Comparison of ENCODE assay signal across 11 cellular contexts in the genomic region with DNA sequence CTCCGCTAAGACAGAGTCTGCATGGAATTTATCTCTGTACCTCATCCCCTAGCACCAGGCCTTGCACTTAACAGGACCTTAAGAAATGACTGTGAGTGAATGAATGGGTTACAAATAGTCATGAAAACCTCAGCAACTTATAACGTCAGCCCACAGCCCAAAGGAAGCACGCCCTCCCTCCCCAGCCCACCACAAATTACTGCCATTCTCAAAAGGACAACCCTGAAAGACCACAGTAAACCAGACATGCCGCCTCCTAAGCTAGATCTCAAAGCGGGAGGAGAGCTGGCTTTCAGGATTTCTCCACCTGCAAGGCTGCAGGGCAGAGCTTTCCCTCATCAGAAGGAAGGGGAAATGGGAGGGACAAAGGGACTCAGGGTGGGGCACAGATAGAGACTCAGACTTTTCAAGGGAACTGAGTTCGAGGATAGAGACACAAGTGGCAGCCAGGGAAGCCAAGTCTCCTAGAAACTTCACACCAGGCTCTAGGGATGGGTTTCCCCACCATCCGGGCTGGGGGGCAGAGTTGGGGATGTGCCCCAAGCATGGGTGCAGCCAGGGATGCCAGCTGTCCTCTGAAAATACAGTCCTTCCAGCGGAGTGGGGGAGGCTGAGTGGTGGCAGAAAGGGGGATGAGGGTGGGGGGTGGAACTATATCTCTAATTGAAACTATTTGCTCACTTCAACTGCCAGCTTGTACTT. TPM values are rescaled to one million over a fixed set of nuclear protein-coding genes. Genes with fewer than 3 reads are reported as not detected.
DNase-seq lines count a peak whose midpoint lies in the region; ATAC-seq lines count a peak whose summit lies in the region.
"Had no signal": no experiment of that assay in that cellular context is flagged by ENCODE, and none has a peak within 500 bp of the region (broad histone marks: within the 10 kb centered on the region; RNA-seq: fewer than 3 reads in every experiment).

No MANE protein-coding gene starts in this region.

- H3K4me3 Mint-ChIP-seq in activated CD4-positive, alpha-beta T cell treated with anti-CD3 and anti-CD28 coated beads, Interleukin-2, amount 10 ng/mL, durations not matched to agents 24 days and 14 days = peak overlapping the region; percentile 66
- H3K4me3 Mint-ChIP-seq in activated CD4-positive, alpha-beta T cell treated with anti-CD3 and anti-CD28 coated beads, Interleukin-2, amount 10 ng/mL, durations not matched to agents 7 days and 5 days = peak overlapping the region; percentile 65
- peak overlapping the region; percentile 86 to 91 for H3K4me3 Mint-ChIP-seq in effector memory CD8-positive, alpha-beta T cell
- H3K4me3 Mint-ChIP-seq in stimulated activated effector memory CD8-positive, alpha-beta T cell treated with anti-CD3 and anti-CD28 coated beads, Interleukin-12 subunit alpha, Interleukin-12 subunit beta, amount 100 ng/mL, for 72 hours = peak overlapping the region; percentile 67
- H3K4me3 Mint-ChIP-seq: type B pancreatic cell had no signal

- POLR2A ChIA-PET in activated CD4-positive, alpha-beta T cell treated with anti-CD3 and anti-CD28 coated beads, Interleukin-2, amount 10 ng/mL, durations not matched to agents 7 days and 5 days (lab: Charles Lee) = no interaction called here

- H3K9me3 Mint-ChIP-seq in activated CD4-positive, alpha-beta T cell treated with anti-CD3 and anti-CD28 coated beads, Interleukin-2, amount 10 ng/mL, durations not matched to agents 24 days and 14 days = no peaks in the 10 kb centered on the region
- no peaks in the 10 kb centered on the region for H3K9me3 Mint-ChIP-seq in activated CD4-positive, alpha-beta T cell treated with anti-CD3 and anti-CD28 coated beads, Interleukin-2, amount 10 ng/mL, durations not matched to agents 7 days and 5 days
- no peaks in the 10 kb centered on the region for H3K9me3 Mint-ChIP-seq in effector memory CD8-positive, alpha-beta T cell
- H3K9me3 Mint-ChIP-seq in stimulated activated effector memory CD8-positive, alpha-beta T cell treated with anti-CD3 and anti-CD28 coated beads, Interleukin-12 subunit alpha, Interleukin-12 subunit beta, amount 100 ng/mL, for 72 hours = no peaks in the 10 kb centered on the region
- H3K9me3 Mint-ChIP-seq: type B pancreatic cell had no signal

- H3K36me3 Mint-ChIP-seq in activated CD4-positive, alpha-beta T cell treated with anti-CD3 and anti-CD28 coated beads, Interleukin-2, amount 10 ng/mL, durations not matched to agents 24 days and 14 days (ENCODE audit: low read depth) = no peaks in the 10 kb centered on the region
- peaks cover 1% of the 10 kb centered on the region for H3K36me3 Mint-ChIP-seq in activated CD4-positive, alpha-beta T cell treated with anti-CD3 and anti-CD28 coated beads, Interleukin-2, amount 10 ng/mL, durations not matched to agents 7 days and 5 days (ENCODE audit: low read depth)
- H3K36me3 Mint-ChIP-seq in effector memory CD8-positive, alpha-beta T cell (ENCODE audit: insufficient read depth) = peaks cover 6% of the 10 kb centered on the region
- peaks cover 8% of the 10 kb centered on the region for H3K36me3 Mint-ChIP-seq in stimulated activated effector memory CD8-positive, alpha-beta T cell treated with anti-CD3 and anti-CD28 coated beads, Interleukin-12 subunit alpha, Interleukin-12 subunit beta, amount 100 ng/mL, for 72 hours
- H3K36me3 Mint-ChIP-seq: type B pancreatic cell had no signal

- ATAC-seq in effector memory CD8-positive, alpha-beta T cell (replicated peaks) = peak; percentile 71
- peak; percentile 93 for ATAC-seq in stimulated activated effector memory CD8-positive, alpha-beta T cell treated with anti-CD3 and anti-CD28 coated beads, Interleukin-12 subunit alpha, Interleukin-12 subunit beta, amount 100 ng/mL, for 72 hours
- ATAC-seq: A549 had no signal

- CTCF ChIA-PET in activated CD4-positive, alpha-beta T cell treated with anti-CD3 and anti-CD28 coated beads, Interleukin-2, amount 10 ng/mL, durations not matched to agents 7 days and 5 days (lab: Charles Lee) = interaction anchor here (0.6 to 1.8 kb wide), 3 partner anchors 14 to 112 kb away, joined by 3 to 4 read pairs (median 3); no protein-coding TSS in a partner anchor

- peaks cover 58% of the 10 kb centered on the region for H3K4me1 Mint-ChIP-seq in activated CD4-positive, alpha-beta T cell treated with anti-CD3 and anti-CD28 coated beads, Interleukin-2, amount 10 ng/mL, durations not matched to agents 24 days and 14 days
- H3K4me1 Mint-ChIP-seq in activated CD4-positive, alpha-beta T cell treated with anti-CD3 and anti-CD28 coated beads, Interleukin-2, amount 10 ng/mL, durations not matched to agents 7 days and 5 days = peaks cover 77% of the 10 kb centered on the region
- H3K4me1 Mint-ChIP-seq in effector memory CD8-positive, alpha-beta T cell (ENCODE audit: low read depth in 2 of 2) = peaks cover 68 to 75% of the 10 kb centered on the region in 2 donors
- peaks cover 77% of the 10 kb centered on the region for H3K4me1 Mint-ChIP-seq in stimulated activated effector memory CD8-positive, alpha-beta T cell treated with anti-CD3 and anti-CD28 coated beads, Interleukin-12 subunit alpha, Interleukin-12 subunit beta, amount 100 ng/mL, for 72 hours

- peak overlapping the region; percentile 69 for H3K27ac Mint-ChIP-seq in activated CD4-positive, alpha-beta T cell treated with anti-CD3 and anti-CD28 coated beads, Interleukin-2, amount 10 ng/mL, durations not matched to agents 24 days and 14 days
- peak overlapping the region; percentile 87 for H3K27ac Mint-ChIP-seq in activated CD4-positive, alpha-beta T cell treated with anti-CD3 and anti-CD28 coated beads, Interleukin-2, amount 10 ng/mL, durations not matched to agents 7 days and 5 days
- peak overlapping the region; percentile 94 to 98 for H3K27ac Mint-ChIP-seq in effector memory CD8-positive, alpha-beta T cell
- H3K27ac Mint-ChIP-seq in stimulated activated effector memory CD8-positive, alpha-beta T cell treated with anti-CD3 and anti-CD28 coated beads, Interleukin-12 subunit alpha, Interleukin-12 subunit beta, amount 100 ng/mL, for 72 hours = peak overlapping the region; percentile 85
- H3K27ac Mint-ChIP-seq: type B pancreatic cell had no signal

- intact Hi-C loops in activated CD4-positive, alpha-beta T cell treated with anti-CD3 and anti-CD28 coated beads, Interleukin-2, amount 10 ng/mL, durations not matched to agents 24 days and 14 days (cut with micrococcal nuclease) = loop anchor here (10.0 kb wide), 1 partner anchor 110 kb away; no protein-coding TSS in a partner anchor

- in situ Hi-C loops in ACHN (cut with HindIII; ENCODE audit: low pct_ligation_motif_present, low pct_unique_long_range_greater_than_20kb, low sequenced_read_pairs) = no loop called here

- peak; percentile 70 for DNase-seq in activated CD4-positive, alpha-beta T cell treated with anti-CD3 and anti-CD28 coated beads, Interleukin-2, amount 10 ng/mL, durations not matched to agents 24 days and 14 days
- DNase-seq in activated CD4-positive, alpha-beta T cell treated with anti-CD3 and anti-CD28 coated beads for 1 hour = no peak
- DNase-seq in activated CD4-positive, alpha-beta T cell treated with anti-CD3 and anti-CD28 coated beads, Interleukin-2, amount 10 ng/mL, durations not matched to agents 7 days and 5 days = peak; percentile 57
- peak; percentile 42 to 64 (median 50) for DNase-seq in effector memory CD8-positive, alpha-beta T cell
- peak; percentile 12 to 71 for DNase-seq in stimulated activated effector memory CD8-positive, alpha-beta T cell treated with anti-CD3 and anti-CD28 coated beads, Interleukin-12 subunit alpha, Interleukin-12 subunit beta, amount 100 ng/mL, for 72 hours (ENCODE audit: low spot score in 2 of 2)
- no peak for DNase-seq in COLO668 (lab: John Stamatoyannopoulos, UW; ENCODE audit: unreplicated experiment)
- DNase-seq in ACHN = no peak
- DNase-seq in NCI-H1436 (lab: John Stamatoyannopoulos, UW) = no peak
- DNase-seq: SIG-M5 had no signal

- peaks cover 6% of the 10 kb centered on the region for H3K27me3 Mint-ChIP-seq in activated CD4-positive, alpha-beta T cell treated with anti-CD3 and anti-CD28 coated beads, Interleukin-2, amount 10 ng/mL, durations not matched to agents 24 days and 14 days
- no peaks in the 10 kb centered on the region for H3K27me3 Mint-ChIP-seq in activated CD4-positive, alpha-beta T cell treated with anti-CD3 and anti-CD28 coated beads, Interleukin-2, amount 10 ng/mL, durations not matched to agents 7 days and 5 days
- no peaks in the 10 kb centered on the region for H3K27me3 Mint-ChIP-seq in effector memory CD8-positive, alpha-beta T cell

RNA-seq across cellular contexts. Expression of a gene that starts 56.7 kb away (rescaled TPM):
- total RNA-seq in activated CD4-positive, alpha-beta T cell treated with anti-CD3 and anti-CD28 coated beads, Interleukin-2, amount 10 ng/mL, durations not matched to agents 24 days and 14 days = 0.16 and 0.43 TPM in 2 replicates
- total RNA-seq in activated CD4-positive, alpha-beta T cell treated with anti-CD3 and anti-CD28 coated beads, Interleukin-2, amount 10 ng/mL, durations not matched to agents 7 days and 5 days = 1 to 10 TPM; 6.0 to 6.3 TPM

Comparison
In these comparisons a context has a peak if more than half of its experiments do, and no peak if none do; other contexts are left out.
1. DNase-seq: peak in activated CD4-positive, alpha-beta T cell treated with anti-CD3 and anti-CD28 coated beads, Interleukin-2, amount 10 ng/mL, durations not matched to agents 24 days and 14 days (single experiment), activated CD4-positive, alpha-beta T cell treated with anti-CD3 and anti-CD28 coated beads, Interleukin-2, amount 10 ng/mL, durations not matched to agents 7 days and 5 days (single experiment), effector memory CD8-positive, alpha-beta T cell (3 of 3) and stimulated activated effector memory CD8-positive, alpha-beta T cell treated with anti-CD3 and anti-CD28 coated beads, Interleukin-12 subunit alpha, Interleukin-12 subunit beta, amount 100 ng/mL, for 72 hours (2 of 2); none in activated CD4-positive, alpha-beta T cell treated with anti-CD3 and anti-CD28 coated beads for 1 hour (single experiment), COLO668 (single experiment), ACHN (single experiment) and NCI-H1436 (single experiment).
2. Peak in every context shown above with its lines, with median percentiles within 50 percentile points of each other: H3K27ac Mint-ChIP-seq and H3K4me3 Mint-ChIP-seq.